16 cellular contexts compared by ENCODE assay signal in the genomic region with DNA sequence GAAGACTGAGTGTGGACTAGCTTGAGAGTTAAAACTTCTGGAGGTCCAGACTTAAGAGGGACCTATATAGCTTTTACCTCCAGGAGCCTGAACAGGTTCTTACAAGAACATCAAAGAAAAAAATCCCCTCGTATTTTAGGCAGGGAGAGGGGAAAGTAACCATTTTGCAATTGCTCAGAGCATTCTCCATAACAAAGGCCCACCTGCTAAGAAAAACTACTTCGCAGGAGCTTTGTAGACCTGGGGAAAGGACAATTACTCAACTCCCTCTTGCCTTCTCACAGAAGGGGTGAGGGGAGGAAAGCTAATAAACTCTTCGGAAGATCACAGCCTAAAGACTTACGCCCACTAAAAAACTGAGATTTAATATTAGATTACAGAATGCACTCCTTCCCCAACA.
DNase-seq lines count a peak whose midpoint lies in the region; ATAC-seq, FAIRE-seq and TF ChIP-seq lines count a peak whose summit lies in the region.
"Had no signal": no experiment of that assay in that cellular context is flagged by ENCODE, and none has a peak within 500 bp of the region (broad histone marks: within the 10 kb centered on the region; RNA-seq: fewer than 3 reads in every experiment).

No MANE protein-coding gene starts in this region.

- no peak overlapping the region for H2AFZ ChIP-seq in H1 (ENCODE audit: low read length)

- H3K4me2 ChIP-seq in H1 (ENCODE audit: insufficient read depth in 1 of 2, low read depth in 2 of 2, low read length in 2 of 2) = peak overlapping the region; percentile 22 to 43; a peak in 3 of 4 replicates
- H3K4me2 ChIP-seq: A549, KMS-11 had no signal

- no peak for TF ChIP-seq RAD21 in H1 (IDR thresholded peaks at IDR 0.05 in 1 of 2, conservative IDR thresholded peaks at IDR 0.05 in 1 of 2; ENCODE audit: low read depth in 2 of 2, low read length in 2 of 2)

- H4K91ac ChIP-seq in H1 (replicated peaks; ENCODE audit: insufficient read length, low read length) = no peak overlapping the region

- H3K9ac ChIP-seq in HUES48 (ENCODE audit: low read depth, low read length) (no peak overlapping the region), H1 (replicated peaks in 1 of 4; ENCODE audit: extremely low read depth in 1 of 4, low read depth in 3 of 4, low read length in 3 of 4) (no peak overlapping the region), iPS-20b (ENCODE audit: low read depth, low read length) (peak overlapping the region; percentile 19; the same call in 1 of the 2 replicates)
- H3K9ac ChIP-seq: KMS-11 had no signal

- no peak overlapping the region for H4K8ac ChIP-seq in H1 (ENCODE audit: extremely low read depth, insufficient read depth, low read length)

- WGBS in H1 (ENCODE audit: extremely low coverage in 1 of 2, insufficient coverage in 1 of 2, insufficient read length in 1 of 2, insufficient replicate concordance in 2 of 2, low coverage in 1 of 2, low lambda C conversion rate in 2 of 2, missing lambda C conversion rate in 1 of 2), 2 experiments = 37% methylated on average over 4 of the region's 4 CpGs; no CpG with 5 or more reads in 1 of the 2 experiments

- no peaks in the 10 kb centered on the region; the same call in 1 of the 2 replicates for H3K23me2 ChIP-seq in H1 (ENCODE audit: low read depth, low read length)

- H3K79me2 ChIP-seq in H1 (ENCODE audit: control insufficient read depth in 1 of 2, insufficient read depth in 2 of 2, low read length in 2 of 2) = peaks cover 0 to 59% of the 10 kb centered on the region in 2 experiments; a peak in 2 of 4 replicates

- H3K36me3 ChIP-seq in HUES48 (ENCODE audit: control insufficient read depth, insufficient read depth, low read length) (no peaks in the 10 kb centered on the region; the same call in 1 of the 2 replicates), H1 (ENCODE audit: control insufficient read depth in 2 of 4, insufficient read depth in 4 of 4, low read length in 3 of 4) (peaks cover 0 to 4% (median 0%) of the 10 kb centered on the region in 4 experiments; a peak in 2 of 8 replicates), iPS-20b (ENCODE audit: insufficient read depth, low read depth, low read length) (no peaks in the 10 kb centered on the region)
- H3K36me3 ChIP-seq: HAP-1 had no signal

- H4K20me1 ChIP-seq in H1 (replicated peaks in 1 of 2; ENCODE audit: control insufficient read depth in 1 of 2, insufficient read depth in 2 of 2, low read length in 2 of 2) = peaks cover 0 to 3% of the 10 kb centered on the region in 2 experiments

- no peak overlapping the region for H2BK120ac ChIP-seq in H1 (replicated peaks; ENCODE audit: low read depth, low read length)

- no peak overlapping the region for H3K18ac ChIP-seq in H1 (ENCODE audit: extremely low read depth, low read length)

- POLR2A ChIA-PET in H1 (lab: Charles Lee; ENCODE audit: partially characterized antibody) = interaction anchor here (1.0 to 3.0 kb wide), 4 partner anchors 8 to 28 kb away, joined by 4 to 15 read pairs (median 5); no protein-coding TSS in a partner anchor

- TF ChIP-seq POLR2A in H1 (IDR thresholded peaks at IDR 0.05; ENCODE audit: control extremely low read depth in 1 of 2, low read depth in 2 of 2, low read length in 2 of 2) (no peak), erythroblast (IDR thresholded peaks at IDR 0.05; ENCODE audit: low read length) (no peak)

- no peak overlapping the region for H2BK12ac ChIP-seq in H1 (ENCODE audit: low read depth, low read length)

- TF ChIP-seq EP300 in H1 (IDR thresholded peaks at IDR 0.05; ENCODE audit: borderline replicate concordance in 1 of 2, low read depth in 2 of 2, low read length in 2 of 2) = peak in 1 of 2 experiments; percentile 38; a peak in 1 of 3 replicates

- H3K9me3 ChIP-seq in HUES48 (ENCODE audit: control insufficient read depth, insufficient read depth, low read length) = 0 out of 2 replicates have a peak, but pooled peaks cover 8% of the 10 kb centered on the region
- H3K9me3 ChIP-seq in H1 (ENCODE audit: insufficient read depth in 2 of 2, low read depth in 1 of 2, low read length in 1 of 2) = peaks cover 10 to 11% of the 10 kb centered on the region in 2 experiments
- H3K9me3 ChIP-seq in iPS-20b (ENCODE audit: insufficient read depth, low read depth, low read length) = peaks cover 16% of the 10 kb centered on the region; the same call in 1 of the 2 replicates
- H3K9me3 ChIP-seq: HAP-1 had no signal

- TF ChIP-seq CTCF in H1 (IDR thresholded peaks at IDR 0.05; ENCODE audit: control extremely low read depth in 1 of 3, insufficient read depth in 1 of 3, low read depth in 1 of 3, low read length in 3 of 3) = no peak
- no peak for TF ChIP-seq CTCF in omental fat pad (IDR thresholded peaks at IDR 0.05)

- H3K4ac ChIP-seq in H1 (replicated peaks; ENCODE audit: insufficient read length, low read depth, low read length) = no peak overlapping the region

- H3K27me3 ChIP-seq in HUES48 (ENCODE audit: control insufficient read depth, insufficient read depth, low read length) (no peaks in the 10 kb centered on the region), H1 (replicated peaks in 1 of 4; ENCODE audit: control insufficient read depth in 3 of 4, extremely low read depth in 1 of 4, insufficient read depth in 3 of 4, low read length in 3 of 4) (no peaks in the 10 kb centered on the region), iPS-20b (ENCODE audit: insufficient read depth, low read length) (no peaks in the 10 kb centered on the region)

- no peak overlapping the region for H2BK15ac ChIP-seq in H1 (ENCODE audit: low read length)

- H3K23ac ChIP-seq in H1 (ENCODE audit: insufficient read length) = no peak overlapping the region

- CTCF ChIA-PET in H1 (lab: Charles Lee; ENCODE audit: partially characterized antibody) = interaction anchor here (0.6 to 6.9 kb wide), 17 partner anchors 8 to 290 kb away, joined by 3 to 71 read pairs (median 4); no protein-coding TSS in a partner anchor

- peaks cover 7% of the 10 kb centered on the region for H3K4me1 ChIP-seq in HUES48 (ENCODE audit: control insufficient read depth, insufficient read depth, low read length)
- H3K4me1 ChIP-seq in H1 (replicated peaks in 1 of 4; ENCODE audit: control insufficient read depth in 3 of 4, insufficient read depth in 4 of 4, low read length in 3 of 4) = peaks cover 0 to 4% (median 2%) of the 10 kb centered on the region in 4 experiments; a peak in 3 of 7 replicates
- H3K4me1 ChIP-seq in iPS-20b (ENCODE audit: insufficient read depth, low read length) = peaks cover 6% of the 10 kb centered on the region; the same call in 1 of the 2 replicates
- H3K4me1 ChIP-seq: HAP-1 had no signal

- DNase-seq in H1 (ENCODE audit: low read depth in 1 of 2, low spot score in 2 of 2) (no peak), SHP77 (lab: John Stamatoyannopoulos, UW) (no peak), erythroblast (lab: John Stamatoyannopoulos, UW) (no peak), omental fat pad (ENCODE audit: low spot score) (no peak)
- DNase-seq in stimulated activated CD8-positive, alpha-beta memory T cell treated with anti-CD3 and anti-CD28 coated beads, Interleukin-4, amount 100 ng/mL, for 48 hours = no peak
- DNase-seq: CD8-positive, alpha-beta T cell; COR-L47; DND-41; GF-D8 had no signal

- no peak overlapping the region for H2BK20ac ChIP-seq in H1 (ENCODE audit: low read length)

- FAIRE-seq in H1 (lab: Jason Lieb, UNC) = peak; percentile 78
- FAIRE-seq: A549, D721Med had no signal

- no peak overlapping the region for H2BK5ac ChIP-seq in H1 (ENCODE audit: low read depth, low read length)

- no peak overlapping the region for H2AK5ac ChIP-seq in H1 (ENCODE audit: low read depth, low read length)

- no peak overlapping the region for H3K56ac ChIP-seq in H1 (replicated peaks; ENCODE audit: insufficient read length, low read depth, low read length)

- peak overlapping the region; percentile 33; the same call in 1 of the 2 replicates for H3K4me3 ChIP-seq in HUES48 (ENCODE audit: low read depth, low read length)
- H3K4me3 ChIP-seq in H1 (ENCODE audit: extremely low read depth in 1 of 4, insufficient read depth in 2 of 4, low read depth in 3 of 4, low read length in 4 of 4) = peak overlapping the region in 1 of 4 experiments; percentile 23; a peak in 1 of 8 replicates
- peak overlapping the region; percentile 40; the same call in 1 of the 2 replicates for H3K4me3 ChIP-seq in iPS-20b (ENCODE audit: low read length)
- H3K4me3 ChIP-seq: A549, HAP-1 had no signal

- ATAC-seq in omental fat pad (ENCODE audit: low FRiP score) = no peak
- ATAC-seq: A549; CD8-positive, alpha-beta T cell had no signal

- no peak overlapping the region for H4K5ac ChIP-seq in H1 (ENCODE audit: insufficient read length, low read depth, low read length)

- H3K14ac ChIP-seq in H1 (ENCODE audit: insufficient read length) = no peak overlapping the region

- no peaks in the 10 kb centered on the region for H3K79me1 ChIP-seq in H1 (ENCODE audit: low read depth, low read length)

- H3K27ac ChIP-seq in HUES48 (ENCODE audit: low read depth, low read length) (peak overlapping the region; percentile 54), H1 (ENCODE audit: low read depth, low read length) (no peak overlapping the region), iPS-20b (ENCODE audit: low read length) (no peak overlapping the region)
- H3K27ac ChIP-seq: A549, HL-60, KMS-11 had no signal

TF ChIP-seq in H1, 55 proteins besides CTCF, POLR2A, EP300 and RAD21 (continues in another document):
- 0 out of 4 replicates have a peak, but pooled peaks of 1 of the 2 experiments have one; percentile 63 for TF ChIP-seq HDAC2 (IDR thresholded peaks at IDR 0.05; ENCODE audit: borderline replicate concordance in 1 of 2, low read depth in 2 of 2, low read length in 2 of 2)
- TF ChIP-seq, protein P1, sequence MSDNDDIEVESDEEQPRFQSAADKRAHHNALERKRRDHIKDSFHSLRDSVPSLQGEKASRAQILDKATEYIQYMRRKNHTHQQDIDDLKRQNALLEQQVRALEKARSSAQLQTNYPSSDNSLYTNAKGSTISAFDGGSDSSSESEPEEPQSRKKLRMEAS (IDR thresholded peaks at IDR 0.05) = 0 out of 2 replicates have a peak, but pooled peaks have one; percentile 14
- no peak for TF ChIP-seq SP4 (IDR thresholded peaks at IDR 0.05; ENCODE audit: low read length)
- no peak for TF ChIP-seq CTBP2 (IDR thresholded peaks at IDR 0.05; ENCODE audit: borderline replicate concordance, insufficient read depth, insufficient read length, low read length)
- TF ChIP-seq TCF12 (IDR thresholded peaks at IDR 0.05; ENCODE audit: low read depth, low read length) = 0 out of 2 replicates have a peak, but pooled peaks have one; percentile 73
- no peak for TF ChIP-seq KDM5A (IDR thresholded peaks at IDR 0.05; ENCODE audit: low read length)
- TF ChIP-seq EGR1 (IDR thresholded peaks at IDR 0.05; ENCODE audit: borderline replicate concordance, low read depth, low read length) = peak; percentile 23; the same call in 1 of the 2 replicates
- TF ChIP-seq CEBPB (IDR thresholded peaks at IDR 0.05; ENCODE audit: low read depth, low read length) = peak; percentile 90
- peak; percentile 95 for TF ChIP-seq POU5F1 (IDR thresholded peaks at IDR 0.05; ENCODE audit: low read depth, low read length)
- TF ChIP-seq PHF8 (conservative IDR thresholded peaks at IDR 0.05; ENCODE audit: low read depth, low read length) = no peak
- no peak for TF ChIP-seq SRF (IDR thresholded peaks at IDR 0.05; ENCODE audit: low read depth, low read length)
- no peak for TF ChIP-seq POLR2AphosphoS5 (IDR thresholded peaks at IDR 0.05; ENCODE audit: low read depth, low read length)
- TF ChIP-seq JUND (IDR thresholded peaks at IDR 0.05; ENCODE audit: low read length) = no peak
